In genomic region chr2:85827879-85828569, GRCh38 we compare ENCODE assay signal across 9 cellular contexts.
A peak's percentile ranks its signal among the peaks of the same experiment; 100 is the strongest.
DNase-seq lines count a peak whose midpoint lies in the region; ATAC-seq, FAIRE-seq and TF ChIP-seq lines count a peak whose summit lies in the region.
"Had no signal": no experiment of that assay in that cellular context is flagged by ENCODE, and none has a peak within 500 bp of the region (broad histone marks: within the 10 kb centered on the region; RNA-seq: fewer than 3 reads in every experiment).

No MANE protein-coding gene starts in this region.

- H3K9ac ChIP-seq in SK-N-SH (no peak overlapping the region), keratinocyte (ENCODE audit: control insufficient read depth, extremely low read depth, insufficient read depth, low read length) (peak overlapping the region; percentile 49), stomach smooth muscle (ENCODE audit: low read length in 2 of 2) (no peak overlapping the region)

- H3K79me2 ChIP-seq in SK-N-SH (ENCODE audit: insufficient read depth): no peaks in the 10 kb centered on the region
- no peaks in the 10 kb centered on the region for H3K79me2 ChIP-seq in keratinocyte (ENCODE audit: control insufficient read depth, insufficient read depth, low read length)

- no peak for TF ChIP-seq CTCF in SK-N-SH (IDR thresholded peaks at IDR 0.05)
- TF ChIP-seq CTCF in keratinocyte (optimal IDR thresholded peaks at IDR 0.05 in 1 of 3, IDR thresholded peaks at IDR 0.05 in 1 of 3, conservative IDR thresholded peaks at IDR 0.05 in 1 of 3; ENCODE audit: extremely low read depth in 1 of 3, insufficient read depth in 2 of 3, low read length in 3 of 3): no peak

- peaks cover 31% of the 10 kb centered on the region for H3K4me1 Mint-ChIP-seq in activated CD4-positive, alpha-beta T cell treated with anti-CD3 and anti-CD28 coated beads, Interleukin-2, amount 10 ng/mL, durations not matched to agents 7 days and 5 days

- H3K27me3 ChIP-seq in SK-N-SH (ENCODE audit: insufficient read depth) (no peaks in the 10 kb centered on the region), keratinocyte (ENCODE audit: control insufficient read depth, extremely low read depth, insufficient read depth, low read length) (no peaks in the 10 kb centered on the region), stomach smooth muscle (ENCODE audit: control insufficient read depth in 1 of 2, insufficient read depth in 2 of 2, low read length in 2 of 2) (no peaks in the 10 kb centered on the region)

- WGBS in SK-N-SH (ENCODE audit: low lambda C conversion rate): 80% methylated on average over 18 of the region's 18 CpGs

- peaks cover 21% of the 10 kb centered on the region for H3K27me3 Mint-ChIP-seq in activated CD4-positive, alpha-beta T cell treated with anti-CD3 and anti-CD28 coated beads, Interleukin-2, amount 10 ng/mL, durations not matched to agents 7 days and 5 days

- H3K27ac Mint-ChIP-seq in activated CD4-positive, alpha-beta T cell treated with anti-CD3 and anti-CD28 coated beads, Interleukin-2, amount 10 ng/mL, durations not matched to agents 7 days and 5 days: peak overlapping the region; percentile 72

- peak overlapping the region; percentile 69; the same call in 1 of the 2 replicates for H3K4me2 ChIP-seq in SK-N-SH
- peak overlapping the region; percentile 98 for H3K4me2 ChIP-seq in keratinocyte (ENCODE audit: control insufficient read depth, extremely low read depth, insufficient read depth, low read depth, low read length)

- no peaks in the 10 kb centered on the region for H3K9me1 ChIP-seq in keratinocyte (ENCODE audit: control insufficient read depth, extremely low read depth, insufficient read depth, low read length)

- peaks cover 0 to 7% of the 10 kb centered on the region in 2 experiments; a peak in 1 of 4 replicates for H3K4me1 ChIP-seq in SK-N-SH (ENCODE audit: control insufficient read depth in 1 of 2, insufficient read depth in 2 of 2, low read depth in 1 of 2, low read length in 1 of 2)
- H3K4me1 ChIP-seq in keratinocyte (ENCODE audit: control insufficient read depth, extremely low read depth, insufficient read depth, low read length): peaks cover 7% of the 10 kb centered on the region
- H3K4me1 ChIP-seq in stomach smooth muscle (ENCODE audit: control insufficient read depth, insufficient read depth, low read length): peaks cover 7% of the 10 kb centered on the region

- DNase-seq in activated CD4-positive, alpha-beta T cell treated with anti-CD3 and anti-CD28 coated beads, Interleukin-2, amount 10 ng/mL, durations not matched to agents 7 days and 5 days: no peak
- no peak for DNase-seq in activated CD4-positive, alpha-beta T cell treated with anti-CD3 and anti-CD28 coated beads for 4 hours
- DNase-seq in SK-N-SH (no peak), keratinocyte (ENCODE audit: low read depth, low spot score) (no peak), GDM1 (lab: John Stamatoyannopoulos, UW) (no peak), D341Med (ENCODE audit: low spot score) (no peak)

- no peak for TF ChIP-seq RAD21 in SK-N-SH (IDR thresholded peaks at IDR 0.05; ENCODE audit: low read length)

- no peaks in the 10 kb centered on the region for H4K20me1 ChIP-seq in SK-N-SH (ENCODE audit: insufficient read depth)
- H4K20me1 ChIP-seq in keratinocyte (ENCODE audit: control insufficient read depth, extremely low read depth, insufficient read depth, low read length): no peaks in the 10 kb centered on the region

- peak overlapping the region; percentile 68; the same call in 1 of the 2 replicates for H2AFZ ChIP-seq in SK-N-SH (ENCODE audit: low read depth)
- H2AFZ ChIP-seq in keratinocyte (ENCODE audit: control insufficient read depth, low read length): peak overlapping the region; percentile 85

- H3K9me2 ChIP-seq in SK-N-SH: no peaks in the 10 kb centered on the region

- dilution Hi-C loops in keratinocyte (cut with MboI; ENCODE audit: extremely low pct_ligation_motif_present, low sequenced_read_pairs): no loop called here

- ATAC-seq in HG02759 (IDR thresholded peaks at IDR 0.05; ENCODE audit: unreplicated experiment): no peak

- CTCF ChIA-PET in activated CD4-positive, alpha-beta T cell treated with anti-CD3 and anti-CD28 coated beads, Interleukin-2, amount 10 ng/mL, durations not matched to agents 7 days and 5 days (lab: Charles Lee): interaction anchor here (0.6 to 11.9 kb wide), 50 partner anchors 9 to 357 kb away, joined by 3 to 194 read pairs (median 4); partner anchors contain the start of genes POLR1A, PTCD3 and ST3GAL5
- CTCF ChIA-PET in SK-N-SH (lab: Yijun Ruan, JAX): interaction anchor here (0.6 to 14.5 kb wide), 86 partner anchors 8 to 521 kb away, joined by 3 to 223 read pairs (median 5); partner anchors contain the start of genes ATOH8 and ST3GAL5

- H3F3A ChIP-seq in SK-N-SH (replicated peaks; ENCODE audit: insufficient read depth): no peaks in the 10 kb centered on the region

- no peaks in the 10 kb centered on the region for H3K9me3 Mint-ChIP-seq in activated CD4-positive, alpha-beta T cell treated with anti-CD3 and anti-CD28 coated beads, Interleukin-2, amount 10 ng/mL, durations not matched to agents 7 days and 5 days

- H3K27ac ChIP-seq in SK-N-SH (ENCODE audit: low read depth in 2 of 2, low read length in 1 of 2) (no peak overlapping the region), keratinocyte (ENCODE audit: control insufficient read depth, insufficient read depth, low read length) (no peak overlapping the region), stomach smooth muscle (ENCODE audit: low read length) (no peak overlapping the region)

- no peak overlapping the region for H3K4me3 ChIP-seq in SK-N-SH (ENCODE audit: low read depth in 2 of 2, low read length in 1 of 2)
- peak overlapping the region in 2 of 3 experiments; percentile 66 to 67 for H3K4me3 ChIP-seq in keratinocyte (ENCODE audit: control insufficient read depth in 2 of 3, extremely low read depth in 1 of 3, insufficient read depth in 2 of 3, low read depth in 1 of 3, low read length in 3 of 3)
- H3K4me3 ChIP-seq in stomach smooth muscle (ENCODE audit: low read length in 2 of 2): peak overlapping the region; percentile 55 to 67

- POLR2A ChIA-PET in activated CD4-positive, alpha-beta T cell treated with anti-CD3 and anti-CD28 coated beads, Interleukin-2, amount 10 ng/mL, durations not matched to agents 7 days and 5 days (lab: Charles Lee): no interaction called here
- POLR2A ChIA-PET in SK-N-SH (lab: Yijun Ruan, JAX): interaction anchor here (0.6 to 1.5 kb wide), 4 partner anchors 190 to 313 kb away, joined by 3 to 6 read pairs (median 4); partner anchors contain the start of genes POLR1A and PTCD3

- no peak for FAIRE-seq in keratinocyte (lab: Jason Lieb, UNC)
- FAIRE-seq: endometrium had no signal

- no peak for TF ChIP-seq EP300 in SK-N-SH (IDR thresholded peaks at IDR 0.05; ENCODE audit: borderline replicate concordance in 1 of 2, low read depth in 1 of 2, low read length in 1 of 2)

- H3K9me3 ChIP-seq in SK-N-SH (no peaks in the 10 kb centered on the region), keratinocyte (ENCODE audit: control insufficient read depth, low read depth, low read length) (no peaks in the 10 kb centered on the region), stomach smooth muscle (ENCODE audit: control insufficient read depth in 2 of 2, low read length in 2 of 2) (no peaks in the 10 kb centered on the region)

- no peaks in the 10 kb centered on the region for H3K36me3 ChIP-seq in SK-N-SH (replicated peaks in 1 of 2; ENCODE audit: control insufficient read depth in 1 of 2, insufficient read depth in 2 of 2, low read length in 1 of 2)
- H3K36me3 ChIP-seq in keratinocyte (ENCODE audit: control insufficient read depth in 2 of 2, extremely low read depth in 1 of 2, insufficient read depth in 2 of 2, low read length in 2 of 2): no peaks in the 10 kb centered on the region
- H3K36me3 ChIP-seq in stomach smooth muscle (ENCODE audit: control insufficient read depth in 2 of 2, insufficient read depth in 2 of 2, low read length in 2 of 2): no peaks in the 10 kb centered on the region

- no peak overlapping the region for H3K4me3 Mint-ChIP-seq in activated CD4-positive, alpha-beta T cell treated with anti-CD3 and anti-CD28 coated beads, Interleukin-2, amount 10 ng/mL, durations not matched to agents 7 days and 5 days

- H3K36me3 Mint-ChIP-seq in activated CD4-positive, alpha-beta T cell treated with anti-CD3 and anti-CD28 coated beads, Interleukin-2, amount 10 ng/mL, durations not matched to agents 7 days and 5 days (ENCODE audit: low read depth): no peaks in the 10 kb centered on the region

TF ChIP-seq in SK-N-SH, 30 proteins besides CTCF, POLR2A, EP300 and RAD21:
- no peak for TF ChIP-seq CHD2 (IDR thresholded peaks at IDR 0.05; ENCODE audit: low read length, partially characterized antibody)
- no peak for TF ChIP-seq SIN3A (IDR thresholded peaks at IDR 0.05; ENCODE audit: borderline replicate concordance, low read depth, low read length)
- TF ChIP-seq JUND (IDR thresholded peaks at IDR 0.05): no peak
- TF ChIP-seq EZH2phosphoT487 (IDR thresholded peaks at IDR 0.05; ENCODE audit: borderline replicate concordance, low read depth): no peak
- TF ChIP-seq NRF1 (IDR thresholded peaks at IDR 0.05; ENCODE audit: low read depth, low read length): no peak
- TF ChIP-seq TCF12 (IDR thresholded peaks at IDR 0.05): no peak
- TF ChIP-seq GABPA (IDR thresholded peaks at IDR 0.05; ENCODE audit: low read depth): no peak
- TF ChIP-seq YY1 (IDR thresholded peaks at IDR 0.05; ENCODE audit: low read depth): no peak
- TF ChIP-seq RFX5 (IDR thresholded peaks at IDR 0.05; ENCODE audit: low read length): no peak
- no peak for TF ChIP-seq ELF1 (IDR thresholded peaks at IDR 0.05)

Comparison
In these comparisons a context has a peak if more than half of its experiments do, and no peak if none do; other contexts are left out.
1. H3K4me3 ChIP-seq: peak in keratinocyte (2 of 3) and stomach smooth muscle (2 of 2); none in SK-N-SH (0 of 2).